ENCODE assay signal across 24 cellular contexts in genomic region chr2:232869138-232870001, GRCh38. TPM values are rescaled to one million over a fixed set of nuclear protein-coding genes. Genes with fewer than 3 reads are reported as not detected.
DNase-seq lines count a peak whose midpoint lies in the region; ATAC-seq, FAIRE-seq and TF ChIP-seq lines count a peak whose summit lies in the region.
"Had no signal": no experiment of that assay in that cellular context is flagged by ENCODE, and none has a peak within 500 bp of the region (broad histone marks: within the 10 kb centered on the region; RNA-seq: fewer than 3 reads in every experiment).

No MANE protein-coding gene starts in this region.

- no peaks in the 10 kb centered on the region for H3K36me3 ChIP-seq in mammary epithelial cell (ENCODE audit: insufficient read depth, low read length)
- no peaks in the 10 kb centered on the region for H3K36me3 ChIP-seq in K562 (ENCODE audit: control insufficient read depth, insufficient read depth, low read length)
- H3K36me3 ChIP-seq: cardiac muscle cell, neutrophil had no signal

- H3K27me3 Mint-ChIP-seq in MCF 10A (ENCODE audit: insufficient read depth, unreplicated experiment) (no peaks in the 10 kb centered on the region), nephron progenitor cell (ENCODE audit: low read depth, poor library complexity) (peaks cover 13% of the 10 kb centered on the region)
- H3K27me3 Mint-ChIP-seq: activated CD4-positive, alpha-beta T cell treated with anti-CD3 and anti-CD28 coated beads, Interleukin-2, amount 10 ng/mL, durations not matched to agents 24 days and 14 days had no signal

- H2AFZ ChIP-seq in mammary epithelial cell (ENCODE audit: low read depth, low read length), result no peak overlapping the region
- no peak overlapping the region for H2AFZ ChIP-seq in K562 (ENCODE audit: low read depth, low read length)

- DNase-seq in MCF 10A (ENCODE audit: unreplicated experiment), result no peak
- DNase-seq in mammary epithelial cell, result no peak
- no peak for DNase-seq in K562 (ENCODE audit: extremely low read depth in 1 of 4, low spot score in 3 of 4)
- DNase-seq in nephron progenitor cell, result no peak
- no peak for DNase-seq in SHP77 (lab: John Stamatoyannopoulos, UW)
- no peak for DNase-seq in NCI-H2196 (lab: John Stamatoyannopoulos, UW; ENCODE audit: unreplicated experiment)
- DNase-seq in frontal cortex (ENCODE audit: low spot score in 2 of 2), result no peak
- no peak for DNase-seq in DMS114 treated with DMSO at 0.1 percent for 48 hours (lab: John Stamatoyannopoulos, UW; ENCODE audit: unreplicated experiment)
- DNase-seq: activated CD4-positive, alpha-beta T cell treated with anti-CD3 and anti-CD28 coated beads, Interleukin-2, amount 10 ng/mL, durations not matched to agents 24 days and 14 days; CD4-positive, alpha-beta memory T cell; DMS53; left ventricle myocardium superior; MM.1S; mucosa of descending colon; NCI-H187 treated with DMSO at 0.1 percent for 48 hours; NCI-H345; stimulated activated CD4-positive, alpha-beta T cell treated with anti-CD3 and anti-CD28 coated beads, Interleukin-12 subunit alpha, Interleukin-12 subunit beta, amount 100 ng/mL, for 4 hours; testis had no signal

- H3K4me3 Mint-ChIP-seq in MCF 10A (ENCODE audit: unreplicated experiment) (no peak overlapping the region), nephron progenitor cell (no peak overlapping the region)
- H3K4me3 Mint-ChIP-seq: activated CD4-positive, alpha-beta T cell treated with anti-CD3 and anti-CD28 coated beads, Interleukin-2, amount 10 ng/mL, durations not matched to agents 24 days and 14 days; CD4-positive, alpha-beta memory T cell; IgD-negative memory B cell had no signal

- dilution Hi-C loops in mammary epithelial cell (cut with HindIII; ENCODE audit: low sequenced_read_pairs), result loop anchor here (5.0 kb wide), 3 partner anchors 77 to 193 kb away; partner anchors contain the start of gene INPP5D

- no peaks in the 10 kb centered on the region for H3K9me1 ChIP-seq in K562 (ENCODE audit: control insufficient read depth, insufficient read depth, low read length)

- POLR2A ChIA-PET in MCF 10A (lab: Yijun Ruan, JAX) (interaction anchor here (0.8 kb wide), 1 partner anchor 86 kb away, joined by 4 read pairs; no protein-coding TSS in a partner anchor), K562 (lab: Yijun Ruan, JAX) (interaction anchor here (1.4 kb wide), 1 partner anchor 12 kb away, joined by 3 read pairs; no protein-coding TSS in a partner anchor)

- H3K36me3 Mint-ChIP-seq in MCF 10A (ENCODE audit: insufficient read depth, unreplicated experiment), result peaks cover 16% of the 10 kb centered on the region
- H3K36me3 Mint-ChIP-seq in nephron progenitor cell (ENCODE audit: low read depth), result no peaks in the 10 kb centered on the region

- H3K9me3 Mint-ChIP-seq in MCF 10A (ENCODE audit: unreplicated experiment) (no peaks in the 10 kb centered on the region), nephron progenitor cell (no peaks in the 10 kb centered on the region)
- H3K9me3 Mint-ChIP-seq: activated CD4-positive, alpha-beta T cell treated with anti-CD3 and anti-CD28 coated beads, Interleukin-2, amount 10 ng/mL, durations not matched to agents 24 days and 14 days; CD4-positive, alpha-beta memory T cell; IgD-negative memory B cell had no signal

- H3K27ac ChIP-seq in mammary epithelial cell (ENCODE audit: insufficient read depth, low read depth, low read length) (no peak overlapping the region), K562 (ENCODE audit: extremely low read depth, low read depth, low read length) (no peak overlapping the region)
- H3K27ac ChIP-seq: cardiac muscle cell, esophagus muscularis mucosa, neutrophil, RWPE1, testis had no signal

- no peak for FAIRE-seq in K562 (lab: Jason Lieb, UNC)
- no peak for FAIRE-seq in frontal cortex (lab: Jason Lieb, UNC)
- FAIRE-seq: TTC549 had no signal

- peak; percentile 51 for ATAC-seq in K562
- ATAC-seq: left ventricle myocardium superior, mucosa of descending colon had no signal

- no peak for TF ChIP-seq EP300 in K562 (IDR thresholded peaks at IDR 0.05; ENCODE audit: low read length)

- H3K79me2 ChIP-seq in mammary epithelial cell (ENCODE audit: insufficient read depth, low read length) (no peaks in the 10 kb centered on the region), K562 (ENCODE audit: control insufficient read depth, insufficient read depth, low read length) (no peaks in the 10 kb centered on the region)

- CTCF ChIA-PET in MCF 10A (lab: Yijun Ruan, JAX) (interaction anchor here (1.0 kb wide), 1 partner anchor 16 kb away, joined by 3 read pairs; no protein-coding TSS in a partner anchor), mammary epithelial cell (lab: Charles Lee; ENCODE audit: low non-redundant PET) (no interaction called here), K562 (lab: Yijun Ruan, JAX; ENCODE audit: low intra/inter-chr PET ratio) (no interaction called here)

- TF ChIP-seq RAD21 in K562 (CRISPR knock-in tag; conservative IDR thresholded peaks at IDR 0.05 in 1 of 2, IDR thresholded peaks at IDR 0.05 in 1 of 2), result no peak

- 89% methylated on average over 15 of the region's 15 CpGs for WGBS in mammary epithelial cell (ENCODE audit: low coverage, missing lambda C conversion rate)
- 40% methylated on average over 10 of the region's 15 CpGs for WGBS in K562 (ENCODE audit: insufficient coverage, low coverage, missing lambda C conversion rate)

- in situ Hi-C loops in mammary epithelial cell (cut with MboI; ENCODE audit: low sequenced_read_pairs in 2 of 2), result loop anchor here in 1 of 2 donors (25.0 kb wide), 1 partner anchor 393 kb away; the partner anchor contains the start of gene ATG16L1
- in situ Hi-C loops in K562 (cut with MboI), result no loop called here

- H3K27ac Mint-ChIP-seq in MCF 10A (ENCODE audit: low read depth, unreplicated experiment), result peak overlapping the region; percentile 39
- H3K27ac Mint-ChIP-seq in nephron progenitor cell, result peak overlapping the region; percentile 86
- H3K27ac Mint-ChIP-seq: activated CD4-positive, alpha-beta T cell treated with anti-CD3 and anti-CD28 coated beads, Interleukin-2, amount 10 ng/mL, durations not matched to agents 24 days and 14 days; CD4-positive, alpha-beta memory T cell; IgD-negative memory B cell had no signal

- H3K9ac ChIP-seq in mammary epithelial cell (ENCODE audit: insufficient read depth, low read length) (no peak overlapping the region), K562 (ENCODE audit: insufficient read depth in 1 of 2, low read depth in 2 of 2, low read length in 2 of 2) (no peak overlapping the region)

- TF ChIP-seq CTCF in MCF 10A (IDR thresholded peaks at IDR 0.05; ENCODE audit: unreplicated experiment) (no peak), mammary epithelial cell (conservative IDR thresholded peaks at IDR 0.05 in 1 of 2, IDR thresholded peaks at IDR 0.05 in 1 of 2; ENCODE audit: extremely low read depth in 1 of 2, insufficient read depth in 1 of 2, low read depth in 1 of 2, low read length in 2 of 2) (no peak), K562 (IDR thresholded peaks at IDR 0.05 in 2 of 3, conservative IDR thresholded peaks at IDR 0.05 in 1 of 3; ENCODE audit: insufficient read depth in 2 of 3, low read depth in 1 of 3, low read length in 3 of 3) (no peak), nephron progenitor cell (IDR thresholded peaks at IDR 0.05) (no peak)

- H3K4me3 ChIP-seq in mammary epithelial cell (replicated peaks in 1 of 3; ENCODE audit: insufficient read depth in 1 of 3, low read depth in 2 of 3, low read length in 3 of 3) (no peak overlapping the region), K562 (no peak overlapping the region)
- H3K4me3 ChIP-seq: cardiac muscle cell, esophagus muscularis mucosa, mucosa of descending colon, testis had no signal

- TF ChIP-seq POLR2A in K562 (conservative IDR thresholded peaks at IDR 0.05), result no peak

- H3K4me1 Mint-ChIP-seq in MCF 10A (ENCODE audit: insufficient read depth, unreplicated experiment) (no peaks in the 10 kb centered on the region), nephron progenitor cell (peaks cover 27% of the 10 kb centered on the region)
- H3K4me1 Mint-ChIP-seq: activated CD4-positive, alpha-beta T cell treated with anti-CD3 and anti-CD28 coated beads, Interleukin-2, amount 10 ng/mL, durations not matched to agents 24 days and 14 days; CD4-positive, alpha-beta memory T cell had no signal

- no TSS peak for BruUV-seq in MCF 10A (replicated peaks; lab: Mats Ljungman, UMichigan)
- no TSS peak for BruUV-seq in mammary epithelial cell (replicated peaks; lab: Mats Ljungman, UMichigan)
- no TSS peak for BruUV-seq in K562 (replicated peaks; lab: Mats Ljungman, UMichigan)

- H3K4me2 ChIP-seq in mammary epithelial cell (ENCODE audit: insufficient read depth, low read depth, low read length) (no peak overlapping the region), K562 (ENCODE audit: insufficient read depth, low read length) (no peak overlapping the region)

- H3K4me1 ChIP-seq in mammary epithelial cell (ENCODE audit: insufficient read depth, low read length) (peaks cover 2% of the 10 kb centered on the region), K562 (replicated peaks in 1 of 2; ENCODE audit: control insufficient read depth in 2 of 2, insufficient read depth in 2 of 2, low read length in 2 of 2) (peaks cover 2 to 13% of the 10 kb centered on the region in 2 experiments; a peak in 3 of 5 replicates)
- H3K4me1 ChIP-seq: esophagus muscularis mucosa had no signal

- no peaks in the 10 kb centered on the region for H3K9me3 ChIP-seq in mammary epithelial cell (replicated peaks; ENCODE audit: insufficient read depth, low read length)
- no peaks in the 10 kb centered on the region for H3K9me3 ChIP-seq in K562 (replicated peaks; ENCODE audit: control insufficient read depth, insufficient read depth, low read depth, low read length)
- H3K9me3 ChIP-seq: esophagus muscularis mucosa, mucosa of descending colon, neutrophil, testis had no signal

- intact Hi-C loops in MCF 10A (cut with micrococcal nuclease), result no loop called here
- intact Hi-C loops in mammary epithelial cell (cut with micrococcal nuclease), result no loop called here
- intact Hi-C loops in K562 (cut with micrococcal nuclease), result no loop called here

- H3K27me3 ChIP-seq in mammary epithelial cell (ENCODE audit: insufficient read depth, low read length), result no peaks in the 10 kb centered on the region
- H3K27me3 ChIP-seq in K562 (ENCODE audit: control insufficient read depth in 2 of 2, insufficient read depth in 2 of 2, low read length in 2 of 2), result no peaks in the 10 kb centered on the region
- H3K27me3 ChIP-seq: cardiac muscle cell, esophagus muscularis mucosa, testis had no signal

- no peaks in the 10 kb centered on the region for H4K20me1 ChIP-seq in mammary epithelial cell (ENCODE audit: insufficient read depth, low read length)
- no peaks in the 10 kb centered on the region for H4K20me1 ChIP-seq in K562 (replicated peaks; ENCODE audit: control insufficient read depth, insufficient read depth, low read length)

RNA-seq across cellular contexts. Expression of gene SNORC, which starts 0.7 kb away (rescaled TPM):
- 7.8 and 8.2 TPM in 2 replicates for total RNA-seq in MCF 10A (2022)
- total RNA-seq in mammary epithelial cell, result 1 to 10 TPM; 1.5 to 4.3 TPM
- polyA plus RNA-seq in mammary epithelial cell, result 0.41 TPM
- polyA minus RNA-seq in mammary epithelial cell, result not detected
- 1.1 and 2.1 TPM in 2 replicates for total RNA-seq in K562 (2011; cell fraction: chromatin; rRNA removed; ENCODE audit: low replicate concordance)
- total RNA-seq in K562 (2011; cell fraction: nucleolus; rRNA removed), result 0.83 and 1.8 TPM in 2 replicates
- 0.88 and 1.3 TPM in 2 replicates for total RNA-seq in K562 (2011; cell fraction: nucleoplasm; rRNA removed)
- 0.23 and 2.0 TPM in 2 replicates for total RNA-seq in K562 (2014; rRNA removed)
- 0.16 and 0.36 TPM in 2 replicates for total RNA-seq in K562 (2014; rRNA removed; fragmentation: Illumina TruSeq; extraction: Trizol)
- 0.41 and 0.72 TPM in 2 replicates for total RNA-seq in K562 (2015; rRNA removed; fragmentation: Illumina TruSeq; extraction: Trizol)
- total RNA-seq in K562 (2021), result 0.80 and 1.7 TPM in 2 replicates
- 0.14 and 0.32 TPM in 2 replicates for polyA plus RNA-seq in K562 (2011; rRNA removed)
- 0.37 and 0.57 TPM in 2 replicates for polyA plus RNA-seq in K562 (2011; cell fraction: cytosol; rRNA removed)
- polyA plus RNA-seq in K562 (2011; cell fraction: nucleus; rRNA removed), result 2.4 and 3.1 TPM in 2 replicates
- polyA plus RNA-seq in K562 (2012), result 0.39 and 2.0 TPM in 2 replicates
- 0.25 and 1.1 TPM in 2 replicates for polyA plus RNA-seq in K562 (2014; fragmentation: Illumina TruSeq; extraction: Trizol)
- not detected for polyA plus RNA-seq in K562 (2014; fragmentation: Nextera tagmentation; extraction: Ambion mirVana)
- 0.42 and 2.5 TPM in 2 replicates for polyA plus RNA-seq in K562 (2014; rRNA removed)
- polyA minus RNA-seq in K562 (2011; rRNA and poly(A)+ RNA removed), result 0.07 and 0.15 TPM in 2 replicates
- polyA minus RNA-seq in K562 (2011; cell fraction: cytosol; rRNA and poly(A)+ RNA removed), result not detected in 2 replicates
- polyA minus RNA-seq in K562 (2011; cell fraction: nucleus; rRNA and poly(A)+ RNA removed), result 0.33 and 0.40 TPM in 2 replicates
- total RNA-seq in frontal cortex, result 2.4 TPM
- polyA plus RNA-seq: IgD-negative memory B cell had no signal
